1 cellular context compared by ENCODE assay signal in genomic region chr7:4830176-4830575, GRCh38.
A peak's percentile ranks its signal among the peaks of the same experiment; 100 is the strongest.
TF ChIP-seq lines count a peak whose summit lies in the region.

No MANE protein-coding gene starts in this region.

TF ChIP-seq in HepG2, 621 proteins besides CTCF, POLR2A, EP300 and RAD21 (continued from another document and continues in another):
- TF ChIP-seq DBP (CRISPR knock-in tag; IDR thresholded peaks at IDR 0.05; ENCODE audit: not compliant biosample characterization) (no peak), ZNF629 (CRISPR knock-in tag; conservative IDR thresholded peaks at IDR 0.05) (no peak), CBX1 (IDR thresholded peaks at IDR 0.05; ENCODE audit: low read depth) (no peak), PAXIP1 (CRISPR knock-in tag; conservative IDR thresholded peaks at IDR 0.05) (no peak), ZNF180 (CRISPR knock-in tag; IDR thresholded peaks at IDR 0.05; ENCODE audit: borderline replicate concordance, low read depth) (no peak), SALL2 (CRISPR knock-in tag; IDR thresholded peaks at IDR 0.05) (no peak), ZNF619 (CRISPR knock-in tag; IDR thresholded peaks at IDR 0.05) (no peak), FOXK1 (CRISPR knock-in tag; IDR thresholded peaks at IDR 0.05; ENCODE audit: borderline replicate concordance, low read depth) (peak; percentile 28; the same call in 1 of the 2 replicates), ZNF335 (CRISPR knock-in tag; IDR thresholded peaks at IDR 0.05) (no peak), ZNF205 (CRISPR knock-in tag; IDR thresholded peaks at IDR 0.05) (peak; percentile 79; the same call in 1 of the 2 replicates), ZBTB20 (CRISPR knock-in tag; IDR thresholded peaks at IDR 0.05; ENCODE audit: borderline replicate concordance, low read depth) (no peak), ZNF432 (CRISPR knock-in tag; IDR thresholded peaks at IDR 0.05; ENCODE audit: borderline replicate concordance) (no peak), ZNF652 (CRISPR knock-in tag; IDR thresholded peaks at IDR 0.05; ENCODE audit: borderline replicate concordance, low read depth) (peak; percentile 46; the same call in 1 of the 2 replicates), ZNF720 (CRISPR knock-in tag; IDR thresholded peaks at IDR 0.05) (no peak), TRIM24 (CRISPR knock-in tag; IDR thresholded peaks at IDR 0.05) (no peak), THAP7 (CRISPR knock-in tag; IDR thresholded peaks at IDR 0.05) (no peak), AHR (CRISPR knock-in tag; IDR thresholded peaks at IDR 0.05) (0 out of 2 replicates have a peak, but pooled peaks have one; percentile 37), CBX2 (IDR thresholded peaks at IDR 0.05; ENCODE audit: low read depth, low read length) (no peak), CBX2 (CRISPR knock-in tag; IDR thresholded peaks at IDR 0.05; ENCODE audit: low read depth) (no peak), GATAD1 (CRISPR knock-in tag; IDR thresholded peaks at IDR 0.05) (0 out of 2 replicates have a peak, but pooled peaks have one; percentile 43), CENPX (CRISPR knock-in tag; IDR thresholded peaks at IDR 0.05) (no peak), ZNF510 (CRISPR knock-in tag; IDR thresholded peaks at IDR 0.05; ENCODE audit: low read depth) (no peak), YEATS2 (CRISPR knock-in tag; IDR thresholded peaks at IDR 0.05; ENCODE audit: borderline replicate concordance) (peak; percentile 70; the same call in 1 of the 2 replicates), SP1 (IDR thresholded peaks at IDR 0.05) (no peak), SP1 (CRISPR knock-in tag; IDR thresholded peaks at IDR 0.05) (peak; percentile 50; the same call in 1 of the 2 replicates), LCORL (IDR thresholded peaks at IDR 0.05) (no peak), LCORL (CRISPR knock-in tag; IDR thresholded peaks at IDR 0.05) (no peak; the same call in 1 of the 2 replicates), TAF15 (IDR thresholded peaks at IDR 0.05; ENCODE audit: low read depth, low read length, poor library complexity, severe bottlenecking) (no peak), AGO1 (IDR thresholded peaks at IDR 0.05; ENCODE audit: low read depth, low read length, poor library complexity, severe bottlenecking) (no peak), AGO2 (optimal IDR thresholded peaks at IDR 0.05; ENCODE audit: low read depth, low read length) (no peak), CREM (IDR thresholded peaks at IDR 0.05) (no peak), CREM (CRISPR knock-in tag; IDR thresholded peaks at IDR 0.05) (no peak), HOXA3 (CRISPR knock-in tag; IDR thresholded peaks at IDR 0.05) (peak; percentile 22; the same call in 1 of the 2 replicates), PAWR (CRISPR knock-in tag; IDR thresholded peaks at IDR 0.05; ENCODE audit: borderline replicate concordance) (no peak), ZNF770 (CRISPR knock-in tag; IDR thresholded peaks at IDR 0.05) (no peak), TARDBP (CRISPR knock-in tag; IDR thresholded peaks at IDR 0.05) (no peak), ZNF280D (CRISPR knock-in tag; IDR thresholded peaks at IDR 0.05) (no peak)
- TF ChIP-seq, protein P1, sequence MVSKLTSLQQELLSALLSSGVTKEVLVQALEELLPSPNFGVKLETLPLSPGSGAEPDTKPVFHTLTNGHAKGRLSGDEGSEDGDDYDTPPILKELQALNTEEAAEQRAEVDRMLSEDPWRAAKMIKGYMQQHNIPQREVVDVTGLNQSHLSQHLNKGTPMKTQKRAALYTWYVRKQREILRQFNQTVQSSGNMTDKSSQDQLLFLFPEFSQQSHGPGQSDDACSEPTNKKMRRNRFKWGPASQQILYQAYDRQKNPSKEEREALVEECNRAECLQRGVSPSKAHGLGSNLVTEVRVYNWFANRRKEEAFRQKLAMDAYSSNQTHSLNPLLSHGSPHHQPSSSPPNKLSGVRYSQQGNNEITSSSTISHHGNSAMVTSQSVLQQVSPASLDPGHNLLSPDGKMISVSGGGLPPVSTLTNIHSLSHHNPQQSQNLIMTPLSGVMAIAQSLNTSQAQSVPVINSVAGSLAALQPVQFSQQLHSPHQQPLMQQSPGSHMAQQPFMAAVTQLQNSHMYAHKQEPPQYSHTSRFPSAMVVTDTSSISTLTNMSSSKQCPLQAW (CRISPR knock-in tag; IDR thresholded peaks at IDR 0.05), result peak; percentile 54; the same call in 1 of the 2 replicates
- TF ChIP-seq, protein P2, sequence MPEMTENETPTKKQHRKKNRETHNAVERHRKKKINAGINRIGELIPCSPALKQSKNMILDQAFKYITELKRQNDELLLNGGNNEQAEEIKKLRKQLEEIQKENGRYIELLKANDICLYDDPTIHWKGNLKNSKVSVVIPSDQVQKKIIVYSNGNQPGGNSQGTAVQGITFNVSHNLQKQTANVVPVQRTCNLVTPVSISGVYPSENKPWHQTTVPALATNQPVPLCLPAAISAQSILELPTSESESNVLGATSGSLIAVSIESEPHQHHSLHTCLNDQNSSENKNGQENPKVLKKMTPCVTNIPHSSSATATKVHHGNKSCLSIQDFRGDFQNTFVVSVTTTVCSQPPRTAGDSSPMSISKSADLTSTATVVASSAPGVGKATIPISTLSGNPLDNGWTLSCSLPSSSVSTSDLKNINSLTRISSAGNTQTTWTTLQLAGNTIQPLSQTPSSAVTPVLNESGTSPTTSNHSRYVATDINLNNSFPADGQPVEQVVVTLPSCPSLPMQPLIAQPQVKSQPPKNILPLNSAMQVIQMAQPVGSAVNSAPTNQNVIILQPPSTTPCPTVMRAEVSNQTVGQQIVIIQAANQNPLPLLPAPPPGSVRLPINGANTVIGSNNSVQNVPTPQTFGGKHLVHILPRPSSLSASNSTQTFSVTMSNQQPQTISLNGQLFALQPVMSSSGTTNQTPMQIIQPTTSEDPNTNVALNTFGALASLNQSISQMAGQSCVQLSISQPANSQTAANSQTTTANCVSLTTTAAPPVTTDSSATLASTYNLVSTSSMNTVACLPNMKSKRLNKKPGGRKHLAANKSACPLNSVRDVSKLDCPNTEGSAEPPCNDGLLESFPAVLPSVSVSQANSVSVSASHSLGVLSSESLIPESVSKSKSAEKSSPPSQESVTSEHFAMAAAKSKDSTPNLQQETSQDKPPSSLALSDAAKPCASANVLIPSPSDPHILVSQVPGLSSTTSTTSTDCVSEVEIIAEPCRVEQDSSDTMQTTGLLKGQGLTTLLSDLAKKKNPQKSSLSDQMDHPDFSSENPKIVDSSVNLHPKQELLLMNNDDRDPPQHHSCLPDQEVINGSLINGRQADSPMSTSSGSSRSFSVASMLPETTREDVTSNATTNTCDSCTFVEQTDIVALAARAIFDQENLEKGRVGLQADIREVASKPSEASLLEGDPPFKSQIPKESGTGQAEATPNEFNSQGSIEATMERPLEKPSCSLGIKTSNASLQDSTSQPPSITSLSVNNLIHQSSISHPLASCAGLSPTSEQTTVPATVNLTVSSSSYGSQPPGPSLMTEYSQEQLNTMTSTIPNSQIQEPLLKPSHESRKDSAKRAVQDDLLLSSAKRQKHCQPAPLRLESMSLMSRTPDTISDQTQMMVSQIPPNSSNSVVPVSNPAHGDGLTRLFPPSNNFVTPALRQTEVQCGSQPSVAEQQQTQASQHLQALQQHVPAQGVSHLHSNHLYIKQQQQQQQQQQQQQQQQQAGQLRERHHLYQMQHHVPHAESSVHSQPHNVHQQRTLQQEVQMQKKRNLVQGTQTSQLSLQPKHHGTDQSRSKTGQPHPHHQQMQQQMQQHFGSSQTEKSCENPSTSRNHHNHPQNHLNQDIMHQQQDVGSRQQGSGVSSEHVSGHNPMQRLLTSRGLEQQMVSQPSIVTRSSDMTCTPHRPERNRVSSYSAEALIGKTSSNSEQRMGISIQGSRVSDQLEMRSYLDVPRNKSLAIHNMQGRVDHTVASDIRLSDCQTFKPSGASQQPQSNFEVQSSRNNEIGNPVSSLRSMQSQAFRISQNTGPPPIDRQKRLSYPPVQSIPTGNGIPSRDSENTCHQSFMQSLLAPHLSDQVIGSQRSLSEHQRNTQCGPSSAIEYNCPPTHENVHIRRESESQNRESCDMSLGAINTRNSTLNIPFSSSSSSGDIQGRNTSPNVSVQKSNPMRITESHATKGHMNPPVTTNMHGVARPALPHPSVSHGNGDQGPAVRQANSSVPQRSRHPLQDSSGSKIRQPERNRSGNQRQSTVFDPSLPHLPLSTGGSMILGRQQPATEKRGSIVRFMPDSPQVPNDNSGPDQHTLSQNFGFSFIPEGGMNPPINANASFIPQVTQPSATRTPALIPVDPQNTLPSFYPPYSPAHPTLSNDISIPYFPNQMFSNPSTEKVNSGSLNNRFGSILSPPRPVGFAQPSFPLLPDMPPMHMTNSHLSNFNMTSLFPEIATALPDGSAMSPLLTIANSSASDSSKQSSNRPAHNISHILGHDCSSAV (CRISPR knock-in tag; IDR thresholded peaks at IDR 0.05; ENCODE audit: borderline replicate concordance), result no peak
- TF ChIP-seq, protein P3, sequence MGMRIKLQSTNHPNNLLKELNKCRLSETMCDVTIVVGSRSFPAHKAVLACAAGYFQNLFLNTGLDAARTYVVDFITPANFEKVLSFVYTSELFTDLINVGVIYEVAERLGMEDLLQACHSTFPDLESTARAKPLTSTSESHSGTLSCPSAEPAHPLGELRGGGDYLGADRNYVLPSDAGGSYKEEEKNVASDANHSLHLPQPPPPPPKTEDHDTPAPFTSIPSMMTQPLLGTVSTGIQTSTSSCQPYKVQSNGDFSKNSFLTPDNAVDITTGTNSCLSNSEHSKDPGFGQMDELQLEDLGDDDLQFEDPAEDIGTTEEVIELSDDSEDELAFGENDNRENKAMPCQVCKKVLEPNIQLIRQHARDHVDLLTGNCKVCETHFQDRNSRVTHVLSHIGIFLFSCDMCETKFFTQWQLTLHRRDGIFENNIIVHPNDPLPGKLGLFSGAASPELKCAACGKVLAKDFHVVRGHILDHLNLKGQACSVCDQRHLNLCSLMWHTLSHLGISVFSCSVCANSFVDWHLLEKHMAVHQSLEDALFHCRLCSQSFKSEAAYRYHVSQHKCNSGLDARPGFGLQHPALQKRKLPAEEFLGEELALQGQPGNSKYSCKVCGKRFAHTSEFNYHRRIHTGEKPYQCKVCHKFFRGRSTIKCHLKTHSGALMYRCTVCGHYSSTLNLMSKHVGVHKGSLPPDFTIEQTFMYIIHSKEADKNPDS (CRISPR knock-in tag; IDR thresholded peaks at IDR 0.05), result no peak
